Comparison of ENCODE assay signal across 8 cellular contexts in genomic region chr7:111138196-111138569, GRCh38. TPM values are rescaled to one million over a fixed set of nuclear protein-coding genes. Genes with fewer than 3 reads are reported as not detected.
A peak's percentile ranks its signal among the peaks of the same experiment; 100 is the strongest.
DNase-seq lines count a peak whose midpoint lies in the region; ATAC-seq and TF ChIP-seq lines count a peak whose summit lies in the region.

No MANE protein-coding gene starts in this region.

- H3K4me3 ChIP-seq in fibroblast of villous mesenchyme (ENCODE audit: low read depth, low read length): no peak overlapping the region

- no peak for TF ChIP-seq CTCF in fibroblast of villous mesenchyme (IDR thresholded peaks at IDR 0.05; ENCODE audit: insufficient read depth, low read depth, low read length)

- ATAC-seq in GM18508 (IDR thresholded peaks at IDR 0.05; ENCODE audit: insufficient read depth, unreplicated experiment) (peak; percentile 97), HG02759 (IDR thresholded peaks at IDR 0.05; ENCODE audit: unreplicated experiment) (peak; percentile 96)

- peak; percentile 39 for DNase-seq in NOMO-1 treated with dmso at 0.1 percent for 144 hours (lab: John Stamatoyannopoulos, UW; ENCODE audit: unreplicated experiment)
- DNase-seq in activated T-cell treated with anti-CD3 and anti-CD28 coated beads for 48 hours (ENCODE audit: low read depth): peak; percentile 44
- DNase-seq in fibroblast of villous mesenchyme (ENCODE audit: low read depth): peak; percentile 36
- DNase-seq in stimulated activated CD4-positive, alpha-beta T cell treated with anti-CD3 and anti-CD28 coated beads, Interleukin-2, amount 100 ng/mL, for 48 hours: peak; percentile 25 to 34
- DNase-seq in AML-193 (lab: John Stamatoyannopoulos, UW): no peak
- DNase-seq in NCI-H345 treated with DMSO at 0.1 percent for 48 hours (lab: John Stamatoyannopoulos, UW; ENCODE audit: unreplicated experiment): no peak

RNA-seq across cellular contexts. Expression of gene LRRN3, which starts 47.3 kb away (rescaled TPM):
- 0.64 and 0.86 TPM in 2 replicates for total RNA-seq in fibroblast of villous mesenchyme

Comparison
In these comparisons a context has a peak if more than half of its experiments do, and no peak if none do; other contexts are left out.
1. DNase-seq: peak in NOMO-1 treated with dmso at 0.1 percent for 144 hours (single experiment), activated T-cell treated with anti-CD3 and anti-CD28 coated beads for 48 hours (single experiment), fibroblast of villous mesenchyme (single experiment) and stimulated activated CD4-positive, alpha-beta T cell treated with anti-CD3 and anti-CD28 coated beads, Interleukin-2, amount 100 ng/mL, for 48 hours (2 of 2); none in AML-193 (0 of 2) and NCI-H345 treated with DMSO at 0.1 percent for 48 hours (single experiment).